In genomic region chr22:41290262-41291221, GRCh38 we compare ENCODE assay signal across 8 cellular contexts. TPM values are rescaled to one million over a fixed set of nuclear protein-coding genes. Genes with fewer than 3 reads are reported as not detected.
A peak's percentile ranks its signal among the peaks of the same experiment; 100 is the strongest.
DNase-seq lines count a peak whose midpoint lies in the region; ATAC-seq and TF ChIP-seq lines count a peak whose summit lies in the region.
"Had no signal": no experiment of that assay in that cellular context is flagged by ENCODE, and none has a peak within 500 bp of the region (broad histone marks: within the 10 kb centered on the region; RNA-seq: fewer than 3 reads in every experiment).

No MANE protein-coding gene starts in this region.

- H3K4me3 ChIP-seq in HFF-Myc (replicated peaks; ENCODE audit: low read depth, low read length) (no peak overlapping the region), upper lobe of left lung (no peak overlapping the region)

- peaks cover 22 to 37% (median 34%) of the 10 kb centered on the region in 4 donors for H3K4me1 ChIP-seq in upper lobe of left lung

- H3K27me3 ChIP-seq in upper lobe of left lung = no peaks in the 10 kb centered on the region

- no peaks in the 10 kb centered on the region for H3K9me3 ChIP-seq in upper lobe of left lung

- peak overlapping the region in 3 of 4 donors; percentile 13 to 93 (median 90) for H3K27ac ChIP-seq in upper lobe of left lung

- TF ChIP-seq CTCF in HFF-Myc (IDR thresholded peaks at IDR 0.05; ENCODE audit: low read depth, low read length, missing control alignments) (no peak), upper lobe of left lung (IDR thresholded peaks at IDR 0.05) (no peak)

- peak; percentile 78 for DNase-seq in HFF-Myc (ENCODE audit: extremely low read depth, low read depth)
- peak; percentile 91 for DNase-seq in astrocyte of the hippocampus (ENCODE audit: low read depth, low spot score)
- DNase-seq in islet precursor cell = peak; percentile 83
- no peak for DNase-seq in upper lobe of left lung
- no peak for DNase-seq in stimulated activated CD4-positive, alpha-beta T cell treated with anti-CD3 and anti-CD28 coated beads, Interleukin-4, amount 100 ng/mL, for 24 hours
- DNase-seq: NCI-H1092 had no signal

- 58 to 67% methylated on average over 8 of the region's 8 CpGs for WGBS in upper lobe of left lung, 2 donors

- no peak for TF ChIP-seq EP300 in upper lobe of left lung (IDR thresholded peaks at IDR 0.05)

- H3K36me3 ChIP-seq in upper lobe of left lung = no peaks in the 10 kb centered on the region

- no peak for TF ChIP-seq POLR2A in upper lobe of left lung (IDR thresholded peaks at IDR 0.05)

- ATAC-seq in upper lobe of left lung (ENCODE audit: low FRiP score in 2 of 2) = no peak
- ATAC-seq in GM18498 (IDR thresholded peaks at IDR 0.05; ENCODE audit: unreplicated experiment) = no peak
- ATAC-seq in GM19351 (IDR thresholded peaks at IDR 0.05; ENCODE audit: unreplicated experiment) = no peak

RNA-seq across cellular contexts. Expression of gene RANGAP1, which starts 4.6 kb away (rescaled TPM):
- 10 to 100 TPM; 27.0 to 60.8 (median 52.4) TPM for total RNA-seq in upper lobe of left lung

RNA-seq across cellular contexts. Expression of gene ZC3H7B, which starts 10.8 kb away (rescaled TPM):
- total RNA-seq in upper lobe of left lung = 10 to 100 TPM; 48.2 to 67.4 (median 56.9) TPM

RNA-seq across cellular contexts. Expression of gene CHADL, which starts 49.8 kb away (rescaled TPM):
- 10 to 100 TPM in 1 of 6 donors, 1 to 10 TPM in 5; 2.0 to 12.6 (median 4.4) TPM for total RNA-seq in upper lobe of left lung

Comparison
In these comparisons a context has a peak if more than half of its experiments do, and no peak if none do; other contexts are left out.
1. DNase-seq: peak in HFF-Myc (single experiment), astrocyte of the hippocampus (single experiment) and islet precursor cell (single experiment); none in upper lobe of left lung (0 of 2) and stimulated activated CD4-positive, alpha-beta T cell treated with anti-CD3 and anti-CD28 coated beads, Interleukin-4, amount 100 ng/mL, for 24 hours (single experiment).